In the genomic region with DNA sequence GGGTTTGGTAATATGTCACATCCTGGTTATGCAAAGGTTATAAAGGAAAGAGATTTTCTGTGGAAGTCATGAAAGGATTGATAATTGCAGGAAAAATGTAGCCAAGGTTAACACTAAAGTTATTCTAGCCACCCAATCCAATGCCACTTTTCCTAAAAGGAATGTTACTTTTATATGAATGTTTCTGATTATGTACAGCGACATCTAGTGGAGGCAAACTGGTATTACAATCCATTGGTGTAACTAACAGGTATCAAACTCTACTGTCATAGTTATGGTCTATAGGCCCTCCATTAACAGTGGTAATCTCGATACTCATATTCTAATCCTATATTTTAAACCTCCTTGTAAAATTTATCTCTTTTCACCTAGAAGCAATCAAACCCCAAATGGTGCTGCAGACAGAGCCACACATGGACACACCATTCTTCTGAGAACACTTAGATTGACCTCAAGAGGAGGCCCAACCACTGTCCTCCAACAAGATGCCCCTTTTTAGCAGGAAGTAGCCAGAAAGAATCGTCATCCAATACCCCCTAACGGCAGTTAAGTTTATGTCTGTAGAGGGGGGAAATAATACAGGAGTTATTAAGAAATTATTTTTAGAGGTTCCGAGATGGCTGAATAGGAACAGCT, we compare ENCODE assay signal across 8 cellular contexts.
A peak's percentile ranks its signal among the peaks of the same experiment; 100 is the strongest.
DNase-seq lines count a peak whose midpoint lies in the region; ATAC-seq, FAIRE-seq and TF ChIP-seq lines count a peak whose summit lies in the region.

No MANE protein-coding gene starts in this region.

- no peaks in the 10 kb centered on the region for H3K36me3 ChIP-seq in breast epithelium
- no peaks in the 10 kb centered on the region for H3K36me3 ChIP-seq in lower lobe of right lung

- ATAC-seq in lower lobe of right lung: no peak
- no peak for ATAC-seq in HG03135 (IDR thresholded peaks at IDR 0.05; ENCODE audit: unreplicated experiment)

- peak; percentile 1 for DNase-seq in GM18507 (ENCODE audit: extremely low spot score, insufficient read length, low read depth)
- DNase-seq in NCI-H345 (lab: John Stamatoyannopoulos, UW): peak; percentile 30
- no peak for DNase-seq in breast epithelium (ENCODE audit: low spot score in 2 of 2)
- DNase-seq in lower lobe of right lung: no peak
- DNase-seq in ecto neural progenitor cell (ENCODE audit: low spot score): no peak
- no peak for DNase-seq in activated CD4-positive, alpha-beta T cell treated with anti-CD3 and anti-CD28 coated beads for 48 hours

- H3K4me1 ChIP-seq in breast epithelium (no peaks in the 10 kb centered on the region), lower lobe of right lung (no peaks in the 10 kb centered on the region)

- no peak overlapping the region for H3K4me3 ChIP-seq in breast epithelium
- H3K4me3 ChIP-seq in lower lobe of right lung: no peak overlapping the region

- H3K9me3 ChIP-seq in breast epithelium: no peaks in the 10 kb centered on the region
- H3K9me3 ChIP-seq in lower lobe of right lung: no peaks in the 10 kb centered on the region

- FAIRE-seq in GM18507 (lab: Jason Lieb, UNC): peak; percentile 41

- peak; percentile 89 for TF ChIP-seq CTCF in C4-2B (conservative IDR thresholded peaks at IDR 0.05)
- TF ChIP-seq CTCF in breast epithelium (IDR thresholded peaks at IDR 0.05): peak; percentile 58 to 69 (median 61)
- TF ChIP-seq CTCF in lower lobe of right lung (IDR thresholded peaks at IDR 0.05): peak; percentile 84

- H3K27ac ChIP-seq in C4-2B (no peak overlapping the region), breast epithelium (no peak overlapping the region), lower lobe of right lung (no peak overlapping the region)

- no peaks in the 10 kb centered on the region for H3K27me3 ChIP-seq in breast epithelium
- H3K27me3 ChIP-seq in lower lobe of right lung (ENCODE audit: low read depth): no peaks in the 10 kb centered on the region

- intact Hi-C loops in breast epithelium (cut with DNase I; ENCODE audit: low total_unique reads) (no loop called here), lower lobe of right lung (cut with DNase I) (loop anchor here (10.0 kb wide), 1 partner anchor 108 kb away; a partner anchor contains a TSS)

- no peak for TF ChIP-seq POLR2A in breast epithelium (IDR thresholded peaks at IDR 0.05)

Comparison
In these comparisons a context has a peak if more than half of its experiments do, and no peak if none do; other contexts are left out.
1. DNase-seq: peak in GM18507 (single experiment) and NCI-H345 (single experiment); none in breast epithelium (0 of 2), lower lobe of right lung (single experiment), ecto neural progenitor cell (single experiment) and activated CD4-positive, alpha-beta T cell treated with anti-CD3 and anti-CD28 coated beads for 48 hours (single experiment).
2. Peak in every context shown above with its lines, with median percentiles within 50 percentile points of each other: CTCF ChIP-seq.